ENCODE assay signal across 16 cellular contexts in the genomic region with DNA sequence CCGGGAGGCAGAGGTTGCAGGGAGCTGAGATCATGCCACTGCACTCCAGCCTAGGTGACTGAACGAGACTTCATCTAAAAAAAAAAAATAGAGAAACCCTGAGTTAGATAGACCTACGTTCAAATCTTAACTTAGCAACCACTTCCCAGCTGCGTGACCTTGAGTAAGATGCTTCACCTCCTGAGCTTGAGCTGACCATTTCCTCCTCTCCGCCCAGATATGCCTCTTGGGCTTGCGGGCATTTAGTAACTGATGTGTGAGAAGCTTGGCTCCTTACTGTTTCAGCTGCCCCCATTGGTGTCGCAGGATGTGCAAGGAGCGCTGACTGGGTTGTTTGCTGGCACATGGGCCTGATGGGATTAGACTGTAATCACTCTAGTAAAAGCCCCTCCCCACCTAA. TPM values are rescaled to one million over a fixed set of nuclear protein-coding genes. Genes with fewer than 3 reads are reported as not detected.
DNase-seq lines count a peak whose midpoint lies in the region; ATAC-seq and TF ChIP-seq lines count a peak whose summit lies in the region.
"Had no signal": no experiment of that assay in that cellular context is flagged by ENCODE, and none has a peak within 500 bp of the region (broad histone marks: within the 10 kb centered on the region; RNA-seq: fewer than 3 reads in every experiment).

No MANE protein-coding gene starts in this region.

- no peak for TF ChIP-seq CTCF in AG04450 (IDR thresholded peaks at IDR 0.05; ENCODE audit: low read depth, low read length)
- no peak for TF ChIP-seq CTCF in activated CD8-positive, alpha-beta T cell treated with anti-CD3 and anti-CD28 coated beads for 36 hours (IDR thresholded peaks at IDR 0.05)

- DNase-seq in AG04450 (ENCODE audit: low read depth, low spot score), result no peak
- DNase-seq in MV-4-11 (lab: John Stamatoyannopoulos, UW), result peak; percentile 29
- peak; percentile 25 for DNase-seq in activated CD8-positive, alpha-beta T cell treated with anti-CD3 and anti-CD28 coated beads for 36 hours
- DNase-seq in iris pigment epithelial cell (ENCODE audit: low read depth), result peak; percentile 59
- no peak for DNase-seq in activated naive CD8-positive, alpha-beta T cell treated with anti-CD3 and anti-CD28 coated beads, Interleukin-2, amount 50 U/mL, for 24 hours
- no peak for DNase-seq in NCI-H526 treated with DMSO at 0.1 percent for 48 hours (lab: John Stamatoyannopoulos, UW)
- DNase-seq in T-helper 9 cell, result no peak
- DNase-seq: 8988T; C1 segment of cervical spinal cord; Calu3; CD4-positive, alpha-beta T cell; DMS 273 treated with DMSO at 0.1 percent for 48 hours; GM23248; H7 had no signal

- no peak for ATAC-seq in activated CD8-positive, alpha-beta T cell treated with anti-CD3 and anti-CD28 coated beads for 36 hours
- no peak for ATAC-seq in activated naive CD8-positive, alpha-beta T cell treated with anti-CD3 and anti-CD28 coated beads, Interleukin-2, amount 50 U/mL, for 24 hours

- intact Hi-C loops in activated CD8-positive, alpha-beta T cell treated with anti-CD3 and anti-CD28 coated beads for 36 hours (cut with micrococcal nuclease), result no loop called here

- H3K27me3 ChIP-seq in AG04450 (ENCODE audit: control insufficient read depth, insufficient read depth, low read length), result no peaks in the 10 kb centered on the region

- CTCF ChIA-PET in AG04450 (lab: Charles Lee), result interaction anchor here (1.1 kb wide), 1 partner anchor 90 kb away, joined by 3 read pairs; no protein-coding TSS in a partner anchor
- CTCF ChIA-PET in activated CD8-positive, alpha-beta T cell treated with anti-CD3 and anti-CD28 coated beads for 36 hours (lab: Charles Lee), result interaction anchor here (0.9 kb wide), 1 partner anchor 29 kb away, joined by 3 read pairs; no protein-coding TSS in a partner anchor

- POLR2A ChIA-PET in AG04450 (lab: Yijun Ruan, JAX), result no interaction called here
- POLR2A ChIA-PET in activated CD8-positive, alpha-beta T cell treated with anti-CD3 and anti-CD28 coated beads for 36 hours (lab: Charles Lee), result no interaction called here

- peak overlapping the region; percentile 11 for H3K27ac ChIP-seq in AG04450 (ENCODE audit: low read depth, low read length)
- H3K27ac ChIP-seq: GM23248 had no signal

- peaks cover 3% of the 10 kb centered on the region for H3K9me3 Mint-ChIP-seq in activated CD8-positive, alpha-beta T cell treated with anti-CD3 and anti-CD28 coated beads for 36 hours
- peaks cover 6% of the 10 kb centered on the region for H3K9me3 Mint-ChIP-seq in activated naive CD8-positive, alpha-beta T cell treated with anti-CD3 and anti-CD28 coated beads, Interleukin-2, amount 50 U/mL, for 24 hours
- H3K9me3 Mint-ChIP-seq: CD4-positive, alpha-beta T cell; IgD-negative memory B cell had no signal

- no peak overlapping the region for H3K4me3 ChIP-seq in AG04450 (ENCODE audit: low read depth, low read length)
- H3K4me3 ChIP-seq: GM23248 had no signal

- peaks cover 8% of the 10 kb centered on the region for H3K4me1 Mint-ChIP-seq in activated CD8-positive, alpha-beta T cell treated with anti-CD3 and anti-CD28 coated beads for 36 hours (ENCODE audit: low read depth)
- H3K4me1 Mint-ChIP-seq in activated naive CD8-positive, alpha-beta T cell treated with anti-CD3 and anti-CD28 coated beads, Interleukin-2, amount 50 U/mL, for 24 hours, result peaks cover 18% of the 10 kb centered on the region
- H3K4me1 Mint-ChIP-seq: B cell, IgD-negative memory B cell had no signal

- no peak overlapping the region for H3K4me3 Mint-ChIP-seq in activated CD8-positive, alpha-beta T cell treated with anti-CD3 and anti-CD28 coated beads for 36 hours
- no peak overlapping the region for H3K4me3 Mint-ChIP-seq in activated naive CD8-positive, alpha-beta T cell treated with anti-CD3 and anti-CD28 coated beads, Interleukin-2, amount 50 U/mL, for 24 hours
- H3K4me3 Mint-ChIP-seq: B cell; CD4-positive, alpha-beta T cell; IgD-negative memory B cell had no signal

- peaks cover 9% of the 10 kb centered on the region for H3K9me3 ChIP-seq in AG04450 (ENCODE audit: control insufficient read depth, insufficient read depth, low read length)

- H3K27me3 Mint-ChIP-seq in activated CD8-positive, alpha-beta T cell treated with anti-CD3 and anti-CD28 coated beads for 36 hours, result peaks cover 10% of the 10 kb centered on the region
- peaks cover 2% of the 10 kb centered on the region for H3K27me3 Mint-ChIP-seq in activated naive CD8-positive, alpha-beta T cell treated with anti-CD3 and anti-CD28 coated beads, Interleukin-2, amount 50 U/mL, for 24 hours

- H3K36me3 Mint-ChIP-seq in activated CD8-positive, alpha-beta T cell treated with anti-CD3 and anti-CD28 coated beads for 36 hours (ENCODE audit: low read depth), result peaks cover 3% of the 10 kb centered on the region
- H3K36me3 Mint-ChIP-seq in activated naive CD8-positive, alpha-beta T cell treated with anti-CD3 and anti-CD28 coated beads, Interleukin-2, amount 50 U/mL, for 24 hours (ENCODE audit: low read depth), result peaks cover 4% of the 10 kb centered on the region
- H3K36me3 Mint-ChIP-seq: IgD-negative memory B cell had no signal

- no peak overlapping the region for H3K27ac Mint-ChIP-seq in activated CD8-positive, alpha-beta T cell treated with anti-CD3 and anti-CD28 coated beads for 36 hours
- no peak overlapping the region for H3K27ac Mint-ChIP-seq in activated naive CD8-positive, alpha-beta T cell treated with anti-CD3 and anti-CD28 coated beads, Interleukin-2, amount 50 U/mL, for 24 hours
- H3K27ac Mint-ChIP-seq: B cell; CD4-positive, alpha-beta T cell; IgD-negative memory B cell had no signal

RNA-seq across cellular contexts. Expression of gene ATG7, which starts 26.9 kb away (rescaled TPM):
- polyA plus RNA-seq in AG04450 (2011; rRNA removed), result 35.4 and 51.7 TPM in 2 replicates
- polyA minus RNA-seq in AG04450 (2011; rRNA and poly(A)+ RNA removed), result 79.8 and 82.2 TPM in 2 replicates
- total RNA-seq in activated CD8-positive, alpha-beta T cell treated with anti-CD3 and anti-CD28 coated beads for 36 hours, result 10 to 100 TPM; 31.0 to 33.1 TPM

Comparison
In these comparisons a context has a peak if more than half of its experiments do, and no peak if none do; other contexts are left out.
1. DNase-seq: peak in MV-4-11 (single experiment), activated CD8-positive, alpha-beta T cell treated with anti-CD3 and anti-CD28 coated beads for 36 hours (single experiment) and iris pigment epithelial cell (single experiment); none in AG04450 (single experiment), activated naive CD8-positive, alpha-beta T cell treated with anti-CD3 and anti-CD28 coated beads, Interleukin-2, amount 50 U/mL, for 24 hours (single experiment), NCI-H526 treated with DMSO at 0.1 percent for 48 hours (single experiment) and T-helper 9 cell (single experiment).